In the genomic region with DNA sequence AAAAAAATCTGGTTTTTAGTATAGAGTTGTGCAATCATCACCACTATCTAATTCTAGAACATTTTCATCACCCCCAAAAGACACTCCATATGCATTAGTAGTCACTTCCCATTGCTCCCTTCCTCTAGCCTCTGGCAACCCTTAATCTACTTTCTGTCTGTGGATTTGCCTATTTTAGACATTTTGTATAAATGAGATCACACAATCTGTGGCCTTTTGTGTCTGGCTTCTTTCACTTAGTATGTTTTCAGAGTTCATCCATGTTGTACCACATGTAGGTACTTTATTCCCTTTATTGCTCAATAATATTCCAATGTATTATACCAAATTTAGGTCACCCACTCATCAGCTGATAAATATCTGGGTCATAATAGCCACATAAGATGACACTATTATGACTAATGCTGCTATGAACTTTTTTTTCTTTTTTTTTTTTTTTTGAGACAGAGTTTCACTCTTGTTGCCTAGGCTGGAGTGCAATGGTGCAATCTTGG, we compare ENCODE assay signal across 13 cellular contexts.
A peak's percentile ranks its signal among the peaks of the same experiment; 100 is the strongest.
DNase-seq lines count a peak whose midpoint lies in the region; ATAC-seq, FAIRE-seq and TF ChIP-seq lines count a peak whose summit lies in the region.
"Had no signal": no experiment of that assay in that cellular context is flagged by ENCODE, and none has a peak within 500 bp of the region (broad histone marks: within the 10 kb centered on the region; RNA-seq: fewer than 3 reads in every experiment).

No MANE protein-coding gene starts in this region.

- no peak for ATAC-seq in GM19452 (IDR thresholded peaks at IDR 0.05; ENCODE audit: unreplicated experiment)

- no peaks in the 10 kb centered on the region for H3K9me3 ChIP-seq in adrenal gland (replicated peaks in 1 of 3)
- H3K9me3 ChIP-seq: heart left ventricle had no signal

- intact Hi-C loops in adrenal gland (cut with DNase I) = no loop called here

- peak overlapping the region; percentile 41 for H3K27ac Mint-ChIP-seq in activated naive CD8-positive, alpha-beta T cell
- H3K27ac Mint-ChIP-seq: activated B cell treated with CpG ODN at 0.5 μM for 24 hours had no signal

- peaks cover 11 to 14% of the 10 kb centered on the region in 2 donors for H3K4me1 ChIP-seq in adrenal gland (replicated peaks in 1 of 2)

- H3K4me1 Mint-ChIP-seq in activated naive CD8-positive, alpha-beta T cell (ENCODE audit: low read depth) = peaks cover 20% of the 10 kb centered on the region

- TF ChIP-seq POLR2A in adrenal gland (IDR thresholded peaks at IDR 0.05) = no peak

- H3K36me3 ChIP-seq in adrenal gland (replicated peaks in 1 of 2) = peaks cover 0 to 22% of the 10 kb centered on the region in 2 donors

- no peaks in the 10 kb centered on the region for H3K27me3 Mint-ChIP-seq in activated naive CD8-positive, alpha-beta T cell
- H3K27me3 Mint-ChIP-seq: activated B cell treated with CpG ODN at 0.5 μM for 24 hours had no signal

- no peak for FAIRE-seq in urothelium cell line (lab: Jason Lieb, UNC)

- H3K4me3 Mint-ChIP-seq in activated naive CD8-positive, alpha-beta T cell = no peak overlapping the region
- H3K4me3 Mint-ChIP-seq: activated B cell treated with CpG ODN at 0.5 μM for 24 hours had no signal

- no peak overlapping the region for H3K4me3 ChIP-seq in AG10803 (ENCODE audit: low read length)
- H3K4me3 ChIP-seq in adrenal gland = no peak overlapping the region
- H3K4me3 ChIP-seq: heart left ventricle, lung had no signal

- H3K27ac ChIP-seq in adrenal gland = peak overlapping the region in 2 of 5 donors; percentile 3 to 17

- peak; percentile 77 for DNase-seq in AG10803 (ENCODE audit: low read depth)
- peak; percentile 46 for DNase-seq in HT1080 (ENCODE audit: low read depth)
- DNase-seq in foreskin melanocyte = peak; percentile 38
- no peak for DNase-seq in NCI-H187 (lab: John Stamatoyannopoulos, UW)
- DNase-seq in adrenal gland = no peak
- DNase-seq in urothelium cell line (ENCODE audit: low spot score) = no peak
- DNase-seq: activated B cell treated with CpG ODN at 0.5 μM for 24 hours; C1 segment of cervical spinal cord; heart left ventricle; stimulated activated CD4-positive, alpha-beta T cell treated with anti-CD3 and anti-CD28 coated beads, Interleukin-12 subunit alpha, Interleukin-12 subunit beta, amount 100 ng/mL, for 4 hours had no signal

- H3K27me3 ChIP-seq in adrenal gland = no peaks in the 10 kb centered on the region
- H3K27me3 ChIP-seq: heart left ventricle had no signal

- peaks cover 13% of the 10 kb centered on the region for H3K36me3 Mint-ChIP-seq in activated naive CD8-positive, alpha-beta T cell

- no peaks in the 10 kb centered on the region for H3K9me3 Mint-ChIP-seq in activated naive CD8-positive, alpha-beta T cell (ENCODE audit: low read depth)
- H3K9me3 Mint-ChIP-seq: activated B cell treated with CpG ODN at 0.5 μM for 24 hours had no signal

- TF ChIP-seq CTCF in AG10803 (conservative IDR thresholded peaks at IDR 0.05; ENCODE audit: low read length) (no peak), adrenal gland (IDR thresholded peaks at IDR 0.05) (no peak)

Comparison
In these comparisons a context has a peak if more than half of its experiments do, and no peak if none do; other contexts are left out.
1. DNase-seq: peak in AG10803 (single experiment), HT1080 (single experiment) and foreskin melanocyte (single experiment); none in NCI-H187 (0 of 2), adrenal gland (0 of 7) and urothelium cell line (single experiment).